Comparison of ENCODE assay signal across 22 cellular contexts in genomic region chr11:4491878-4492606, GRCh38. TPM values are rescaled to one million over a fixed set of nuclear protein-coding genes. Genes with fewer than 3 reads are reported as not detected.
A peak's percentile ranks its signal among the peaks of the same experiment; 100 is the strongest.
DNase-seq lines count a peak whose midpoint lies in the region; ATAC-seq, FAIRE-seq and TF ChIP-seq lines count a peak whose summit lies in the region.
"Had no signal": no experiment of that assay in that cellular context is flagged by ENCODE, and none has a peak within 500 bp of the region (broad histone marks: within the 10 kb centered on the region; RNA-seq: fewer than 3 reads in every experiment).

No MANE protein-coding gene starts in this region.

- H3K27me3 ChIP-seq in CD8-positive, alpha-beta T cell (ENCODE audit: insufficient read depth, low read length) = no peaks in the 10 kb centered on the region

- H3K27me3 Mint-ChIP-seq in activated CD4-positive, alpha-beta T cell treated with anti-CD3 and anti-CD28 coated beads for 36 hours = peaks cover 14% of the 10 kb centered on the region
- H3K27me3 Mint-ChIP-seq in CD8-positive, alpha-beta T cell (ENCODE audit: low read depth) = peaks cover 14% of the 10 kb centered on the region

- intact Hi-C loops in activated CD4-positive, alpha-beta T cell treated with anti-CD3 and anti-CD28 coated beads for 36 hours (cut with DNase I, micrococcal nuclease) = loop anchor here (2.0 to 5.0 kb wide), 3 partner anchors 47 to 100 kb away; partner anchors contain the start of gene TRIM21 (in 2 of the 2)
- intact Hi-C loops in CD8-positive, alpha-beta T cell (cut with DNase I, micrococcal nuclease) = no loop called here

- H3K4me3 ChIP-seq in CD8-positive, alpha-beta T cell (ENCODE audit: low read depth, low read length) = no peak overlapping the region
- H3K4me3 ChIP-seq: GM12878, PC-9, SJSA1 had no signal

- no peaks in the 10 kb centered on the region for H3K9me3 Mint-ChIP-seq in activated CD4-positive, alpha-beta T cell treated with anti-CD3 and anti-CD28 coated beads for 36 hours (ENCODE audit: low read depth)
- no peaks in the 10 kb centered on the region for H3K9me3 Mint-ChIP-seq in CD8-positive, alpha-beta T cell

- CTCF ChIA-PET in activated CD4-positive, alpha-beta T cell treated with anti-CD3 and anti-CD28 coated beads for 36 hours (lab: Charles Lee) = interaction anchor here (0.5 to 2.8 kb wide), 5 partner anchors 40 to 542 kb away, joined by 3 to 13 read pairs (median 3); no protein-coding TSS in a partner anchor
- CTCF ChIA-PET in CD8-positive, alpha-beta T cell (lab: Charles Lee) = interaction anchor here (0.7 to 5.6 kb wide), 6 partner anchors 10 to 312 kb away, joined by 3 to 62 read pairs (median 4); partner anchors contain the start of gene OR52K1

- no peaks in the 10 kb centered on the region for H3K9me3 ChIP-seq in CD8-positive, alpha-beta T cell (ENCODE audit: low read length)
- H3K9me3 ChIP-seq: SJSA1 had no signal

- no peak overlapping the region for H3K27ac Mint-ChIP-seq in activated CD4-positive, alpha-beta T cell treated with anti-CD3 and anti-CD28 coated beads for 36 hours
- no peak overlapping the region for H3K27ac Mint-ChIP-seq in CD8-positive, alpha-beta T cell

- DNase-seq in activated CD4-positive, alpha-beta T cell treated with anti-CD3 and anti-CD28 coated beads for 36 hours = no peak
- DNase-seq in activated CD4-positive, alpha-beta T cell treated with anti-CD3 and anti-CD28 coated beads for 48 hours = no peak
- DNase-seq in RKO (ENCODE audit: low spot score) (peak; percentile 30), fibroblast of peridontal ligament (ENCODE audit: extremely low read depth) (peak; percentile 7), urothelium cell line (ENCODE audit: low spot score) (no peak), DMS 273 treated with DMSO at 0.1 percent for 48 hours (lab: John Stamatoyannopoulos, UW) (no peak)
- DNase-seq in CD8-positive, alpha-beta T cell = no peak
- DNase-seq: AML-193, DMS153, GOT3, NCI-H1092, NCI-H146, NCI-H2029 treated with DMSO at 0.1 percent for 48 hours, NCI-H2171, PC-9 had no signal

- no peaks in the 10 kb centered on the region for H3K36me3 ChIP-seq in CD8-positive, alpha-beta T cell (ENCODE audit: insufficient read depth, low read length)
- H3K36me3 ChIP-seq: SJSA1 had no signal

- FAIRE-seq in urothelium cell line (lab: Jason Lieb, UNC) = peak; percentile 20
- FAIRE-seq: GM12878 had no signal

- peaks cover 10% of the 10 kb centered on the region for H3K4me1 Mint-ChIP-seq in activated CD4-positive, alpha-beta T cell treated with anti-CD3 and anti-CD28 coated beads for 36 hours
- H3K4me1 Mint-ChIP-seq in CD8-positive, alpha-beta T cell (ENCODE audit: low read depth) = no peaks in the 10 kb centered on the region

- peak; percentile 42 for ATAC-seq in activated CD4-positive, alpha-beta T cell treated with anti-CD3 and anti-CD28 coated beads for 36 hours
- ATAC-seq in GM18511 (IDR thresholded peaks at IDR 0.05; ENCODE audit: unreplicated experiment) = no peak
- no peak for ATAC-seq in CD8-positive, alpha-beta T cell

- POLR2A ChIA-PET in activated CD4-positive, alpha-beta T cell treated with anti-CD3 and anti-CD28 coated beads for 36 hours (lab: Charles Lee) = interaction anchor here (0.8 kb wide), 1 partner anchor 13 kb away, joined by 4 read pairs; no protein-coding TSS in a partner anchor
- POLR2A ChIA-PET in CD8-positive, alpha-beta T cell (lab: Charles Lee) = interaction anchor here (0.5 kb wide), 1 partner anchor 82 kb away, joined by 3 read pairs; no protein-coding TSS in a partner anchor

- no peaks in the 10 kb centered on the region for H3K4me1 ChIP-seq in CD8-positive, alpha-beta T cell (ENCODE audit: insufficient read depth, low read length)
- H3K4me1 ChIP-seq: SJSA1 had no signal

- no peak for TF ChIP-seq CTCF in CD8-positive, alpha-beta T cell (IDR thresholded peaks at IDR 0.05)

- H3K4me3 Mint-ChIP-seq in activated CD4-positive, alpha-beta T cell treated with anti-CD3 and anti-CD28 coated beads for 36 hours = no peak overlapping the region
- no peak overlapping the region for H3K4me3 Mint-ChIP-seq in CD8-positive, alpha-beta T cell

- H3K27ac ChIP-seq in CD8-positive, alpha-beta T cell (ENCODE audit: low read depth, low read length) = no peak overlapping the region
- H3K27ac ChIP-seq: 22Rv1, C4-2B, PC-9, SJSA1 had no signal

- no peaks in the 10 kb centered on the region for H3K36me3 Mint-ChIP-seq in activated CD4-positive, alpha-beta T cell treated with anti-CD3 and anti-CD28 coated beads for 36 hours (ENCODE audit: low read depth)
- no peaks in the 10 kb centered on the region for H3K36me3 Mint-ChIP-seq in CD8-positive, alpha-beta T cell

RNA-seq across cellular contexts. Expression of gene OR52K1, which starts 9.6 kb away (rescaled TPM):
- under 1 TPM in 1 of 2 experiments, not detected in 1; 0.07 TPM for total RNA-seq in activated CD4-positive, alpha-beta T cell treated with anti-CD3 and anti-CD28 coated beads for 36 hours
- total RNA-seq in CD8-positive, alpha-beta T cell = not detected
- total RNA-seq: Daoy, GM12878, MCF 10A, PC-9, SJSA1 had no signal

RNA-seq across cellular contexts. Expression of gene OR52K2, which starts 42.9 kb away (rescaled TPM):
- total RNA-seq in activated CD4-positive, alpha-beta T cell treated with anti-CD3 and anti-CD28 coated beads for 36 hours = under 1 TPM in 1 of 2 experiments, not detected in 1; 0.18 TPM
- total RNA-seq in CD8-positive, alpha-beta T cell = not detected
- total RNA-seq: Daoy, GM12878, MCF 10A, PC-9, SJSA1 had no signal

RNA-seq across cellular contexts. Expression of gene OR52M1, which starts 52.9 kb away (rescaled TPM):
- not detected for total RNA-seq in activated CD4-positive, alpha-beta T cell treated with anti-CD3 and anti-CD28 coated beads for 36 hours
- total RNA-seq in CD8-positive, alpha-beta T cell = not detected
- total RNA-seq: Daoy, GM12878, MCF 10A, PC-9, SJSA1 had no signal

Comparison
In these comparisons a context has a peak if more than half of its experiments do, and no peak if none do; other contexts are left out.
1. DNase-seq: peak in RKO (single experiment) and fibroblast of peridontal ligament (single experiment); none in activated CD4-positive, alpha-beta T cell treated with anti-CD3 and anti-CD28 coated beads for 36 hours (single experiment), activated CD4-positive, alpha-beta T cell treated with anti-CD3 and anti-CD28 coated beads for 48 hours (single experiment), urothelium cell line (single experiment), DMS 273 treated with DMSO at 0.1 percent for 48 hours (single experiment) and CD8-positive, alpha-beta T cell (0 of 7).
2. intact Hi-C loops: an anchor here in activated CD4-positive, alpha-beta T cell treated with anti-CD3 and anti-CD28 coated beads for 36 hours (2.0 to 5.0 kb wide); none called in CD8-positive, alpha-beta T cell.